Comparison of ENCODE assay signal across 8 cellular contexts in the genomic region with DNA sequence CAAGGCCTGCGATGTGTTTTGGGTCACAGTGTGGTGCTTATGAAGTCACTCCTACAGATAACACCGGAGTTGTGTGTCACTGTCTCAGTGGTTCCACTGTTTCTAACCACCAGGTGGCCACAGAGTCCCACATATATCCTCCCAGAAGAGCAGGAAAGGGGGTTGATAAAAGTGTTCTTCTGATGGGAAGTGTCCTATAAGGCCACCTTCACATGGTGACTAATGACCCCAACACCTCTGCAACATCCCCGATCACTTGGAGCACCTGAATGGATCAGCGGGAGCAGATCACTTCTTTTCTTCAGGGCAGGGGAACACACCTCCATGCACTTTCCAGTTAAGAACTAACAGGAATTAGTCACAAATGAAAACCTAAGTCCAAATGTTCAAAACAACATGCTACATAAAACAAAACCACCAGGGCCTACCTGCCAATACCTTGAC.
DNase-seq lines count a peak whose midpoint lies in the region; ATAC-seq and TF ChIP-seq lines count a peak whose summit lies in the region.
"Not testable (repeated sequence)": the region's sequence is repeated elsewhere in the genome, so short reads cannot be mapped to it uniquely, and the experiment has no call there.

No MANE protein-coding gene starts in this region.

- H3K4me3 ChIP-seq in astrocyte of the spinal cord (ENCODE audit: low read depth, low read length): not testable (repeated sequence)

- peak; percentile 65 for TF ChIP-seq CTCF in astrocyte of the spinal cord (IDR thresholded peaks at IDR 0.05; ENCODE audit: low read depth, low read length)

- DNase-seq in DMS153 treated with DMSO at 0.1 percent for 48 hours (lab: John Stamatoyannopoulos, UW; ENCODE audit: unreplicated experiment): peak; percentile 85
- DNase-seq in HK-2 (ENCODE audit: unreplicated experiment): peak; percentile 51
- DNase-seq in NCI-H774 (lab: John Stamatoyannopoulos, UW): peak; percentile 76
- peak; percentile 72 for DNase-seq in astrocyte of the spinal cord (ENCODE audit: low read depth, low spot score)
- peak; percentile 48 for DNase-seq in Right ventricle myocardium superior
- peak in 46 of 56 donors; percentile 3 to 80 (median 43) for DNase-seq in nucleus accumbens (lab: John Stamatoyannopoulos, UW)
- peak; percentile 59 for DNase-seq in stimulated activated naive CD4-positive, alpha-beta T cell treated with Interleukin-2 at 50 U/mL for 16 hours (lab: John Stamatoyannopoulos, UW)

- intact Hi-C loops in Right ventricle myocardium superior (cut with DNase I): not testable (repeated sequence)

- peak; percentile 82 to 84 for ATAC-seq in activated CD4-positive, CD25-positive, alpha-beta regulatory T cell treated with anti-CD3 and anti-CD28 coated beads, Interleukin-2, amount 50 U/mL, for 24 hours
- peak; percentile 96 for ATAC-seq in Right ventricle myocardium superior (ENCODE audit: poor library complexity)

- in situ Hi-C loops in astrocyte of the spinal cord (cut with HindIII; ENCODE audit: low sequenced_read_pairs): not testable (repeated sequence)
